In genomic region chr6:84522135-84522535, GRCh38 we compare ENCODE assay signal across 10 cellular contexts.
A peak's percentile ranks its signal among the peaks of the same experiment; 100 is the strongest.
DNase-seq lines count a peak whose midpoint lies in the region.
"Had no signal": no experiment of that assay in that cellular context is flagged by ENCODE, and none has a peak within 500 bp of the region (broad histone marks: within the 10 kb centered on the region; RNA-seq: fewer than 3 reads in every experiment).

No MANE protein-coding gene starts in this region.

- no peak overlapping the region for H3K23ac ChIP-seq in neuronal stem cell (ENCODE audit: low read depth, low read length, poor library complexity)

- H4K91ac ChIP-seq in neuronal stem cell (ENCODE audit: low read depth, low read length, poor library complexity) = no peak overlapping the region

- no peak overlapping the region for H3K9ac ChIP-seq in GM23248
- H3K9ac ChIP-seq in skeletal muscle satellite cell (ENCODE audit: low read depth, low read length) = no peak overlapping the region
- H3K9ac ChIP-seq in neuronal stem cell (ENCODE audit: low read depth, low read length, poor library complexity) = no peak overlapping the region

- H3K4me1 ChIP-seq in GM23248 (ENCODE audit: insufficient read depth) (peaks cover 6% of the 10 kb centered on the region), skeletal muscle satellite cell (ENCODE audit: control insufficient read depth, insufficient read depth, low read length) (peaks cover 55% of the 10 kb centered on the region), neuronal stem cell (ENCODE audit: control insufficient read depth in 2 of 2, insufficient read depth in 1 of 2, low read depth in 1 of 2, low read length in 2 of 2) (peaks cover 0 to 1% of the 10 kb centered on the region in 2 donors)

- no peak overlapping the region for H2BK5ac ChIP-seq in neuronal stem cell (ENCODE audit: low read length)

- H3K9me3 Mint-ChIP-seq in activated T-helper 1 cell treated with anti-CD3 and anti-CD28 coated beads, Interleukin-12 subunit alpha, Interleukin-12 subunit beta, Interleukin-2, Interleukin-4 antibody, amounts not matched to agents 30 ng/mL and 10 ng/mL and 1 ng/mL, durations not matched to agents 14 hours and 24 hours and 36 hours = no peaks in the 10 kb centered on the region
- H3K9me3 Mint-ChIP-seq: dendritic cell treated with granulocyte-macrophage colony-stimulating factor and Interleukin-4, amounts not matched to agents 40 ng/mL and 50 ng/mL, for 4 days had no signal

- no peaks in the 10 kb centered on the region for H4K20me1 ChIP-seq in GM23248 (ENCODE audit: insufficient read depth)

- H3K4me3 Mint-ChIP-seq in activated T-helper 1 cell treated with anti-CD3 and anti-CD28 coated beads, Interleukin-12 subunit alpha, Interleukin-12 subunit beta, Interleukin-2, Interleukin-4 antibody, amounts not matched to agents 30 ng/mL and 10 ng/mL and 1 ng/mL, durations not matched to agents 14 hours and 24 hours and 36 hours = no peak overlapping the region
- H3K4me3 Mint-ChIP-seq: dendritic cell treated with granulocyte-macrophage colony-stimulating factor and Interleukin-4, amounts not matched to agents 40 ng/mL and 50 ng/mL, for 4 days had no signal

- H3K4me1 Mint-ChIP-seq in activated T-helper 1 cell treated with anti-CD3 and anti-CD28 coated beads, Interleukin-12 subunit alpha, Interleukin-12 subunit beta, Interleukin-2, Interleukin-4 antibody, amounts not matched to agents 30 ng/mL and 10 ng/mL and 1 ng/mL, durations not matched to agents 14 hours and 24 hours and 36 hours (ENCODE audit: low read depth) = peaks cover 5% of the 10 kb centered on the region

- H2AFZ ChIP-seq in GM23248 (no peak overlapping the region), neuronal stem cell (ENCODE audit: low read length) (no peak overlapping the region)

- no peak overlapping the region for H2BK15ac ChIP-seq in neuronal stem cell (ENCODE audit: low read length)

- H3K79me1 ChIP-seq in neuronal stem cell (ENCODE audit: low read depth, low read length) = no peaks in the 10 kb centered on the region

- in situ Hi-C loops in GM23248 (cut with MboI) = no loop called here

- H3K9me3 ChIP-seq in GM23248 (ENCODE audit: low read depth) (no peaks in the 10 kb centered on the region), skeletal muscle satellite cell (replicated peaks; ENCODE audit: low read length) (no peaks in the 10 kb centered on the region), neuronal stem cell (replicated peaks in 1 of 2; ENCODE audit: control insufficient read depth in 2 of 2, insufficient read depth in 1 of 2, low read depth in 1 of 2, low read length in 2 of 2) (no peaks in the 10 kb centered on the region)

- H3K27ac Mint-ChIP-seq in activated T-helper 1 cell treated with anti-CD3 and anti-CD28 coated beads, Interleukin-12 subunit alpha, Interleukin-12 subunit beta, Interleukin-2, Interleukin-4 antibody, amounts not matched to agents 30 ng/mL and 10 ng/mL and 1 ng/mL, durations not matched to agents 14 hours and 24 hours and 36 hours = no peak overlapping the region
- H3K27ac Mint-ChIP-seq: dendritic cell treated with granulocyte-macrophage colony-stimulating factor and Interleukin-4, amounts not matched to agents 40 ng/mL and 50 ng/mL, for 4 days had no signal

- H3K9me2 ChIP-seq in GM23248 (ENCODE audit: insufficient read depth) = no peaks in the 10 kb centered on the region

- no peak overlapping the region for H2BK12ac ChIP-seq in neuronal stem cell (ENCODE audit: low read length)

- H3K18ac ChIP-seq in neuronal stem cell (ENCODE audit: low read length) = no peak overlapping the region

- no peaks in the 10 kb centered on the region for H3K36me3 Mint-ChIP-seq in activated T-helper 1 cell treated with anti-CD3 and anti-CD28 coated beads, Interleukin-12 subunit alpha, Interleukin-12 subunit beta, Interleukin-2, Interleukin-4 antibody, amounts not matched to agents 30 ng/mL and 10 ng/mL and 1 ng/mL, durations not matched to agents 14 hours and 24 hours and 36 hours (ENCODE audit: low read depth)

- peak; percentile 91 for DNase-seq in GM23248
- peak; percentile 2 to 7 for DNase-seq in SW 1271 (lab: John Stamatoyannopoulos, UW)
- peak; percentile 80 for DNase-seq in fibroblast of the conjunctiva (ENCODE audit: low read depth)
- no peak for DNase-seq in neuronal stem cell (ENCODE audit: low spot score)
- no peak for DNase-seq in activated T-helper 1 cell treated with anti-CD3 and anti-CD28 coated beads, Interleukin-12 subunit alpha, Interleukin-12 subunit beta, Interleukin-2, Interleukin-4 antibody, amounts not matched to agents 30 ng/mL and 10 ng/mL and 1 ng/mL, durations not matched to agents 14 hours and 24 hours and 36 hours (ENCODE audit: low spot score)
- no peak for DNase-seq in MV-4-11 (lab: John Stamatoyannopoulos, UW)
- DNase-seq in DMS 273 treated with DMSO at 0.1 percent for 48 hours (lab: John Stamatoyannopoulos, UW) = no peak
- DNase-seq: NCI-H510A treated with DMSO at 0.1 percent for 48 hours had no signal

- no peaks in the 10 kb centered on the region for H3K36me3 ChIP-seq in GM23248 (ENCODE audit: low read depth)
- H3K36me3 ChIP-seq in skeletal muscle satellite cell (ENCODE audit: insufficient read depth, low read length) = no peaks in the 10 kb centered on the region
- no peaks in the 10 kb centered on the region for H3K36me3 ChIP-seq in neuronal stem cell (replicated peaks in 1 of 2; ENCODE audit: control insufficient read depth in 2 of 2, insufficient read depth in 2 of 2, low read length in 2 of 2)

- no peak overlapping the region for H4K8ac ChIP-seq in neuronal stem cell (ENCODE audit: low read depth, low read length)

- no peak overlapping the region for H2AK5ac ChIP-seq in neuronal stem cell (ENCODE audit: low read depth, low read length)

- H3K4me3 ChIP-seq in GM23248 (no peak overlapping the region), skeletal muscle satellite cell (ENCODE audit: low read length) (no peak overlapping the region), neuronal stem cell (ENCODE audit: low read length in 2 of 2) (no peak overlapping the region)

- no peak overlapping the region for H2BK120ac ChIP-seq in neuronal stem cell (ENCODE audit: low read depth, low read length)

- peak overlapping the region; percentile 44 for H3K4me2 ChIP-seq in GM23248 (ENCODE audit: unreplicated experiment)
- peak overlapping the region; percentile 43 for H3K4me2 ChIP-seq in skeletal muscle satellite cell (ENCODE audit: low read length)
- no peak overlapping the region for H3K4me2 ChIP-seq in neuronal stem cell (ENCODE audit: insufficient read depth, low read length, poor library complexity, severe bottlenecking)

- no peaks in the 10 kb centered on the region for H3K27me3 ChIP-seq in GM23248 (replicated peaks; ENCODE audit: insufficient read depth)
- H3K27me3 ChIP-seq in skeletal muscle satellite cell (ENCODE audit: control insufficient read depth, insufficient read depth, low read length) = no peaks in the 10 kb centered on the region
- no peaks in the 10 kb centered on the region for H3K27me3 ChIP-seq in neuronal stem cell (ENCODE audit: control insufficient read depth in 3 of 3, insufficient read depth in 3 of 3, low read depth in 1 of 3, low read length in 3 of 3)

- H3F3A ChIP-seq in GM23248 (ENCODE audit: insufficient read depth) = peaks cover 5% of the 10 kb centered on the region; the same call in 1 of the 2 replicates

- intact Hi-C loops in activated T-helper 1 cell treated with anti-CD3 and anti-CD28 coated beads, Interleukin-12 subunit alpha, Interleukin-12 subunit beta, Interleukin-2, Interleukin-4 antibody, amounts not matched to agents 30 ng/mL and 10 ng/mL and 1 ng/mL, durations not matched to agents 14 hours and 24 hours and 36 hours (cut with micrococcal nuclease) = no loop called here

- H3K27me3 Mint-ChIP-seq in activated T-helper 1 cell treated with anti-CD3 and anti-CD28 coated beads, Interleukin-12 subunit alpha, Interleukin-12 subunit beta, Interleukin-2, Interleukin-4 antibody, amounts not matched to agents 30 ng/mL and 10 ng/mL and 1 ng/mL, durations not matched to agents 14 hours and 24 hours and 36 hours (ENCODE audit: insufficient read depth) = no peaks in the 10 kb centered on the region
- H3K27me3 Mint-ChIP-seq: dendritic cell treated with granulocyte-macrophage colony-stimulating factor and Interleukin-4, amounts not matched to agents 40 ng/mL and 50 ng/mL, for 4 days had no signal

- H3K79me2 ChIP-seq in GM23248 (ENCODE audit: insufficient read depth) = no peaks in the 10 kb centered on the region

- no peak overlapping the region for H3K4ac ChIP-seq in neuronal stem cell (ENCODE audit: low read length)

- H3K27ac ChIP-seq in GM23248 (no peak overlapping the region), neuronal stem cell (replicated peaks; ENCODE audit: low read length) (no peak overlapping the region)

- no peak overlapping the region for H3K14ac ChIP-seq in neuronal stem cell (ENCODE audit: low read length)

Comparison
In these comparisons a context has a peak if more than half of its experiments do, and no peak if none do; other contexts are left out.
1. DNase-seq: peak in GM23248 (single experiment), SW 1271 (2 of 2) and fibroblast of the conjunctiva (single experiment); none in neuronal stem cell (single experiment), activated T-helper 1 cell treated with anti-CD3 and anti-CD28 coated beads, Interleukin-12 subunit alpha, Interleukin-12 subunit beta, Interleukin-2, Interleukin-4 antibody, amounts not matched to agents 30 ng/mL and 10 ng/mL and 1 ng/mL, durations not matched to agents 14 hours and 24 hours and 36 hours (single experiment), MV-4-11 (single experiment) and DMS 273 treated with DMSO at 0.1 percent for 48 hours (single experiment).